21 cellular contexts compared by ENCODE assay signal in the genomic region with DNA sequence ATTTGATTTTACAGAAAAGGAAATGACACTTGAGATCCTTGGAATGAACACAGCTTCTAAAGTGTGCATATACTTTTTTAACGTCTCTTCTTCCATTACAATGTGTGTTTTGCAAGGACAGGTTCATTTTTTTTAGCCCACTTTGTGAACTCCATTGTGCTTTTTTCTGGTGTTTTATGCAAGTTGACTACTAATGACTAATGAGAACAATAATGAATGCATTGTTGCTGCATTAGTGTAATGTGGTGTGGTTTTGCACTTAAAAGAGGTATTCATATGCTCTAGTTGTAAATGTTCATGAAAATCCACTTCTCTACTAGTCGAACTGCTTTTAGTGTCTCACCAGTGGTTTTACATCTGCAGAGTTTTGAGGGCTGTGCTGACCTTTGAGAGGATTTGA.
A peak's percentile ranks its signal among the peaks of the same experiment; 100 is the strongest.
DNase-seq lines count a peak whose midpoint lies in the region; ATAC-seq and TF ChIP-seq lines count a peak whose summit lies in the region.
"Had no signal": no experiment of that assay in that cellular context is flagged by ENCODE, and none has a peak within 500 bp of the region (broad histone marks: within the 10 kb centered on the region; RNA-seq: fewer than 3 reads in every experiment).

No MANE protein-coding gene starts in this region.

- H3K27ac Mint-ChIP-seq in CD8-positive, alpha-beta T cell, result peak overlapping the region; percentile 23
- H3K27ac Mint-ChIP-seq: progenitor cell of endocrine pancreas had no signal

- intact Hi-C loops in CD8-positive, alpha-beta T cell (cut with DNase I, micrococcal nuclease), result loop anchor here in 1 of 2 experiments (5.0 kb wide), 1 partner anchor 79 kb away; no protein-coding TSS in a partner anchor

- H3K4me1 Mint-ChIP-seq in CD8-positive, alpha-beta T cell (ENCODE audit: low read depth), result no peaks in the 10 kb centered on the region
- H3K4me1 Mint-ChIP-seq: neural crest cell had no signal

- H3K27ac ChIP-seq in CD8-positive, alpha-beta T cell (ENCODE audit: low read depth, low read length), result no peak overlapping the region
- H3K27ac ChIP-seq: coronary artery, spleen, suprapubic skin had no signal

- no peak for ATAC-seq in CD8-positive, alpha-beta T cell
- ATAC-seq: left lobe of liver had no signal

- no peak overlapping the region for H3K4me3 ChIP-seq in CD8-positive, alpha-beta T cell (ENCODE audit: low read depth, low read length)
- H3K4me3 ChIP-seq: coronary artery, spleen, suprapubic skin had no signal

- H3K27me3 Mint-ChIP-seq in CD8-positive, alpha-beta T cell (ENCODE audit: low read depth), result no peaks in the 10 kb centered on the region
- H3K27me3 Mint-ChIP-seq: progenitor cell of endocrine pancreas had no signal

- CTCF ChIA-PET in CD8-positive, alpha-beta T cell (lab: Charles Lee), result interaction anchor here (0.6 kb wide), 1 partner anchor 359 kb away, joined by 4 read pairs; no protein-coding TSS in a partner anchor

- no peak overlapping the region for H3K4me3 Mint-ChIP-seq in CD8-positive, alpha-beta T cell
- H3K4me3 Mint-ChIP-seq: neural crest cell had no signal

- DNase-seq in CD8-positive, alpha-beta T cell, result no peak
- DNase-seq in HT1080 (ENCODE audit: low read depth) (peak; percentile 61), astrocyte of the hippocampus (ENCODE audit: low read depth, low spot score) (peak; percentile 58), globus pallidus (ENCODE audit: low spot score) (peak; percentile 22), putamen (ENCODE audit: low spot score) (no peak), NCI-H146 (lab: John Stamatoyannopoulos, UW) (no peak), Ammon's horn (ENCODE audit: low spot score) (no peak)
- no peak for DNase-seq in stimulated activated CD4-positive, alpha-beta T cell treated with anti-CD3 and anti-CD28 coated beads, Interleukin-4, amount 100 ng/mL, for 24 hours
- DNase-seq: activated CD4-positive, alpha-beta T cell treated with anti-CD3 and anti-CD28 coated beads for 48 hours; activated gamma-delta T cell; aorta; DMS79; NCI-H2029; NCI-H510A; spleen; stimulated activated CD8-positive, alpha-beta memory T cell treated with anti-CD3 and anti-CD28 coated beads, Interleukin-4, amount 100 ng/mL, for 48 hours had no signal

- POLR2A ChIA-PET in CD8-positive, alpha-beta T cell (lab: Charles Lee), result no interaction called here

- H3K4me1 ChIP-seq in CD8-positive, alpha-beta T cell (ENCODE audit: insufficient read depth, low read length), result no peaks in the 10 kb centered on the region
- H3K4me1 ChIP-seq: spleen, suprapubic skin had no signal

- no peak for TF ChIP-seq CTCF in CD8-positive, alpha-beta T cell (IDR thresholded peaks at IDR 0.05)

- H3K36me3 Mint-ChIP-seq in CD8-positive, alpha-beta T cell, result peaks cover 66% of the 10 kb centered on the region

- peaks cover 13% of the 10 kb centered on the region for H3K36me3 ChIP-seq in CD8-positive, alpha-beta T cell (ENCODE audit: insufficient read depth, low read length)

- H3K9me3 ChIP-seq in CD8-positive, alpha-beta T cell (ENCODE audit: low read length), result no peaks in the 10 kb centered on the region
- H3K9me3 ChIP-seq: spleen, suprapubic skin had no signal

- H3K27me3 ChIP-seq in CD8-positive, alpha-beta T cell (ENCODE audit: insufficient read depth, low read length), result no peaks in the 10 kb centered on the region
- H3K27me3 ChIP-seq: spleen, suprapubic skin had no signal

- peaks cover 3% of the 10 kb centered on the region for H3K9me3 Mint-ChIP-seq in CD8-positive, alpha-beta T cell
- H3K9me3 Mint-ChIP-seq: neural crest cell had no signal

Comparison
In these comparisons a context has a peak if more than half of its experiments do, and no peak if none do; other contexts are left out.
1. DNase-seq: peak in HT1080 (single experiment), astrocyte of the hippocampus (single experiment) and globus pallidus (single experiment); none in CD8-positive, alpha-beta T cell (0 of 7), stimulated activated CD4-positive, alpha-beta T cell treated with anti-CD3 and anti-CD28 coated beads, Interleukin-4, amount 100 ng/mL, for 24 hours (single experiment), putamen (single experiment), NCI-H146 (single experiment) and Ammon's horn (single experiment).